Comparison of ENCODE assay signal across 1 cellular context in the genomic region with DNA sequence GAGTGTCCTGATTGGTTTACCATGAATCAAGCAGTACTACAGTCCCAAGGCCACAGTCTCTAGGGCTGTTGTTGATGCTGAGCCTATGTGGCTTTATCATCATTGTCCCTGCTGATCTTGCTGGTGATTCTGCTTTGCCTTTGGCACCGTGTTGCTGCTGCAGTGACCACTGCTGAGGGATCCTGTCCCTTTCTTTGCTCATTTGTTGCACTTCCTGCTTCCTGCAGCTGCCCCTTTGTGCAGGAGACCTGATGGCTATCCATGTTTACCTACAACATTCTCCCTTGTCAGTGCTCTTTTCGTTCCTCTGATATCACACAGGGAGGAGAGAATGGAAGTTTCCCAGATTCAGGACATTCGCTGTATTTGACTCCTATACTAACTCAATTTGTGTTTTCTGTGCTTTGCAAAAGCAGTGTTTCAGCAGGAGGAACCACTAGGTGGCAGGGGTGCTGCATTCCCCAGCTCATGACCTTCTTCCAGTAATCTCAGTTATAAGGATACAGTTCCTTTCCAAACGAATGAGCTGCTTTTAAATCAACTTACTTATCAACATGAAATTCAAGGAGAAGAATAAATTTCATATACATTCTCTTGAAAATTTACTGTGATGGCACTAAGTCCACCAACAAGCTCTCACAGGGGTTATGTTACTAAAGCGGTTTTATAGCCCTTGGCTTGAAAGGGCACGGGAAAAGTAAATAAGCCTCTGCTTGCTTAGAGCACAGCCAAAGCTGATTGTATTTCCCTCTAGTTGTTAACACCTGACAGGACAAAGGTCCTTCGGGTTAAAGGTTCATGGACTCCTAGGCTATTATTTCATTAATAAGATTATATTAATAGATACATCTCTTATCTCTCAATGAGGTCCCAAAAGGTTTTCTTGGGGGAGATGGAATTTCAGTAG.
TF ChIP-seq lines count a peak whose summit lies in the region.

No MANE protein-coding gene starts in this region.

TF ChIP-seq in GM12878, 131 proteins besides CTCF, POLR2A, EP300 and RAD21:
- TF ChIP-seq BHLHE40 (IDR thresholded peaks at IDR 0.05; ENCODE audit: borderline replicate concordance in 1 of 2, low read depth in 2 of 2, low read length in 1 of 2): 0 out of 4 replicates have a peak, but pooled peaks of 1 of the 2 experiments have one; percentile 20
- TF ChIP-seq, protein P1, sequence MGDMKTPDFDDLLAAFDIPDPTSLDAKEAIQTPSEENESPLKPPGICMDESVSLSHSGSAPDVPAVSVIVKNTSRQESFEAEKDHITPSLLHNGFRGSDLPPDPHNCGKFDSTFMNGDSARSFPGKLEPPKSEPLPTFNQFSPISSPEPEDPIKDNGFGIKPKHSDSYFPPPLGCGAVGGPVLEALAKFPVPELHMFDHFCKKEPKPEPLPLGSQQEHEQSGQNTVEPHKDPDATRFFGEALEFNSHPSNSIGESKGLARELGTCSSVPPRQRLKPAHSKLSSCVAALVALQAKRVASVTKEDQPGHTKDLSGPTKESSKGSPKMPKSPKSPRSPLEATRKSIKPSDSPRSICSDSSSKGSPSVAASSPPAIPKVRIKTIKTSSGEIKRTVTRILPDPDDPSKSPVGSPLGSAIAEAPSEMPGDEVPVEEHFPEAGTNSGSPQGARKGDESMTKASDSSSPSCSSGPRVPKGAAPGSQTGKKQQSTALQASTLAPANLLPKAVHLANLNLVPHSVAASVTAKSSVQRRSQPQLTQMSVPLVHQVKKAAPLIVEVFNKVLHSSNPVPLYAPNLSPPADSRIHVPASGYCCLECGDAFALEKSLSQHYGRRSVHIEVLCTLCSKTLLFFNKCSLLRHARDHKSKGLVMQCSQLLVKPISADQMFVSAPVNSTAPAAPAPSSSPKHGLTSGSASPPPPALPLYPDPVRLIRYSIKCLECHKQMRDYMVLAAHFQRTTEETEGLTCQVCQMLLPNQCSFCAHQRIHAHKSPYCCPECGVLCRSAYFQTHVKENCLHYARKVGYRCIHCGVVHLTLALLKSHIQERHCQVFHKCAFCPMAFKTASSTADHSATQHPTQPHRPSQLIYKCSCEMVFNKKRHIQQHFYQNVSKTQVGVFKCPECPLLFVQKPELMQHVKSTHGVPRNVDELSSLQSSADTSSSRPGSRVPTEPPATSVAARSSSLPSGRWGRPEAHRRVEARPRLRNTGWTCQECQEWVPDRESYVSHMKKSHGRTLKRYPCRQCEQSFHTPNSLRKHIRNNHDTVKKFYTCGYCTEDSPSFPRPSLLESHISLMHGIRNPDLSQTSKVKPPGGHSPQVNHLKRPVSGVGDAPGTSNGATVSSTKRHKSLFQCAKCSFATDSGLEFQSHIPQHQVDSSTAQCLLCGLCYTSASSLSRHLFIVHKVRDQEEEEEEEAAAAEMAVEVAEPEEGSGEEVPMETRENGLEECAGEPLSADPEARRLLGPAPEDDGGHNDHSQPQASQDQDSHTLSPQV (IDR thresholded peaks at IDR 0.05): 0 out of 2 replicates have a peak, but pooled peaks have one; percentile 23
- 0 out of 2 replicates have a peak, but pooled peaks have one; percentile 88 for TF ChIP-seq WRNIP1 (IDR thresholded peaks at IDR 0.05; ENCODE audit: borderline replicate concordance, low read depth, low read length)
- 0 out of 2 replicates have a peak, but pooled peaks have one; percentile 12 for TF ChIP-seq YY1 (IDR thresholded peaks at IDR 0.05; ENCODE audit: low read depth, low read length)
- TF ChIP-seq, protein P2, sequence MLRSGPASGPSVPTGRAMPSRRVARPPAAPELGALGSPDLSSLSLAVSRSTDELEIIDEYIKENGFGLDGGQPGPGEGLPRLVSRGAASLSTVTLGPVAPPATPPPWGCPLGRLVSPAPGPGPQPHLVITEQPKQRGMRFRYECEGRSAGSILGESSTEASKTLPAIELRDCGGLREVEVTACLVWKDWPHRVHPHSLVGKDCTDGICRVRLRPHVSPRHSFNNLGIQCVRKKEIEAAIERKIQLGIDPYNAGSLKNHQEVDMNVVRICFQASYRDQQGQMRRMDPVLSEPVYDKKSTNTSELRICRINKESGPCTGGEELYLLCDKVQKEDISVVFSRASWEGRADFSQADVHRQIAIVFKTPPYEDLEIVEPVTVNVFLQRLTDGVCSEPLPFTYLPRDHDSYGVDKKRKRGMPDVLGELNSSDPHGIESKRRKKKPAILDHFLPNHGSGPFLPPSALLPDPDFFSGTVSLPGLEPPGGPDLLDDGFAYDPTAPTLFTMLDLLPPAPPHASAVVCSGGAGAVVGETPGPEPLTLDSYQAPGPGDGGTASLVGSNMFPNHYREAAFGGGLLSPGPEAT (IDR thresholded peaks at IDR 0.05; ENCODE audit: low read depth): no peak
- no peak for TF ChIP-seq SMARCA5 (IDR thresholded peaks at IDR 0.05)
- no peak for TF ChIP-seq ZNF24 (IDR thresholded peaks at IDR 0.05)
- TF ChIP-seq CREM (IDR thresholded peaks at IDR 0.05; ENCODE audit: low read depth): no peak
- no peak for TF ChIP-seq SMAD1 (IDR thresholded peaks at IDR 0.05; ENCODE audit: low read depth, partially characterized antibody)
- TF ChIP-seq GATAD2B (conservative IDR thresholded peaks at IDR 0.05; ENCODE audit: low read depth): no peak
- TF ChIP-seq, protein P3, sequence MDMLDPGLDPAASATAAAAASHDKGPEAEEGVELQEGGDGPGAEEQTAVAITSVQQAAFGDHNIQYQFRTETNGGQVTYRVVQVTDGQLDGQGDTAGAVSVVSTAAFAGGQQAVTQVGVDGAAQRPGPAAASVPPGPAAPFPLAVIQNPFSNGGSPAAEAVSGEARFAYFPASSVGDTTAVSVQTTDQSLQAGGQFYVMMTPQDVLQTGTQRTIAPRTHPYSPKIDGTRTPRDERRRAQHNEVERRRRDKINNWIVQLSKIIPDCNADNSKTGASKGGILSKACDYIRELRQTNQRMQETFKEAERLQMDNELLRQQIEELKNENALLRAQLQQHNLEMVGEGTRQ (IDR thresholded peaks at IDR 0.05; ENCODE audit: borderline replicate concordance, low read depth, low read length): no peak
- TF ChIP-seq SMC3 (IDR thresholded peaks at IDR 0.05; ENCODE audit: borderline replicate concordance, low read length): peak; percentile 82
- TF ChIP-seq, protein P4, sequence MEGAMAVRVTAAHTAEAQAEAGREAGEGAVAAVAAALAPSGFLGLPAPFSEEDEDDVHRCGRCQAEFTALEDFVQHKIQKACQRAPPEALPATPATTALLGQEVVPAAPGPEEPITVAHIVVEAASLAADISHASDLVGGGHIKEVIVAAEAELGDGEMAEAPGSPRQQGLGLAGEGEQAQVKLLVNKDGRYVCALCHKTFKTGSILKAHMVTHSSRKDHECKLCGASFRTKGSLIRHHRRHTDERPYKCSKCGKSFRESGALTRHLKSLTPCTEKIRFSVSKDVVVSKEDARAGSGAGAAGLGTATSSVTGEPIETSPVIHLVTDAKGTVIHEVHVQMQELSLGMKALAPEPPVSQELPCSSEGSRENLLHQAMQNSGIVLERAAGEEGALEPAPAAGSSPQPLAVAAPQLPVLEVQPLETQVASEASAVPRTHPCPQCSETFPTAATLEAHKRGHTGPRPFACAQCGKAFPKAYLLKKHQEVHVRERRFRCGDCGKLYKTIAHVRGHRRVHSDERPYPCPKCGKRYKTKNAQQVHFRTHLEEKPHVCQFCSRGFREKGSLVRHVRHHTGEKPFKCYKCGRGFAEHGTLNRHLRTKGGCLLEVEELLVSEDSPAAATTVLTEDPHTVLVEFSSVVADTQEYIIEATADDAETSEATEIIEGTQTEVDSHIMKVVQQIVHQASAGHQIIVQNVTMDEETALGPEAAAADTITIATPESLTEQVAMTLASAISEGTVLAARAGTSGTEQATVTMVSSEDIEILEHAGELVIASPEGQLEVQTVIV (IDR thresholded peaks at IDR 0.05; ENCODE audit: borderline replicate concordance, partially characterized antibody): no peak
